Comparison of ENCODE assay signal across 15 cellular contexts in genomic region chr19:33260628-33261418, GRCh38. TPM values are rescaled to one million over a fixed set of nuclear protein-coding genes. Genes with fewer than 3 reads are reported as not detected.
DNase-seq lines count a peak whose midpoint lies in the region; ATAC-seq, FAIRE-seq and TF ChIP-seq lines count a peak whose summit lies in the region.
"Had no signal": no experiment of that assay in that cellular context is flagged by ENCODE, and none has a peak within 500 bp of the region (broad histone marks: within the 10 kb centered on the region; RNA-seq: fewer than 3 reads in every experiment).

No MANE protein-coding gene starts in this region.

- POLR2A ChIA-PET in activated CD8-positive, alpha-beta T cell treated with anti-CD3 and anti-CD28 coated beads, Interleukin-2, amount 10 ng/mL, durations not matched to agents 7 days and 5 days (lab: Charles Lee): interaction anchor here (1.1 kb wide), 1 partner anchor 20 kb away, joined by 3 read pairs; no protein-coding TSS in a partner anchor
- POLR2A ChIA-PET in HepG2 (lab: Yijun Ruan, JAX): interaction anchor here (1.1 to 1.7 kb wide), 3 partner anchors 12 to 39 kb away, joined by 3 to 5 read pairs (median 4); no protein-coding TSS in a partner anchor

- 38% methylated on average over 13 of the region's 24 CpGs for WGBS in HepG2 (ENCODE audit: low lambda C conversion rate)

- H3K36me3 ChIP-seq in HepG2 (replicated peaks in 1 of 2; ENCODE audit: control insufficient read depth in 1 of 2, insufficient read depth in 2 of 2, low read length in 2 of 2): no peaks in the 10 kb centered on the region

- TF ChIP-seq POLR2A in HepG2 (IDR thresholded peaks at IDR 0.05; ENCODE audit: insufficient read depth in 1 of 2, low read depth in 2 of 2, low read length in 2 of 2): no peak

- no peak overlapping the region for H3K4me2 ChIP-seq in HepG2 (ENCODE audit: low read depth, low read length)

- H3K9ac ChIP-seq in HepG2 (ENCODE audit: insufficient read depth, low read depth, low read length): no peak overlapping the region

- BruUV-seq in HepG2 (replicated peaks; lab: Mats Ljungman, UMichigan): no TSS peak

- no peak overlapping the region for H3K27ac ChIP-seq in HepG2 (ENCODE audit: extremely low read length, insufficient read depth, low read length)
- H3K27ac ChIP-seq: SK-N-MC had no signal

- H3K36me3 Mint-ChIP-seq in activated CD8-positive, alpha-beta T cell treated with anti-CD3 and anti-CD28 coated beads, Interleukin-2, amount 10 ng/mL, durations not matched to agents 7 days and 5 days (ENCODE audit: low read depth): no peaks in the 10 kb centered on the region
- H3K36me3 Mint-ChIP-seq in osteocyte (ENCODE audit: unreplicated experiment): no peaks in the 10 kb centered on the region
- H3K36me3 Mint-ChIP-seq in activated T-cell treated with anti-CD3 and anti-CD28 coated beads, Interleukin-2, amount 50 U/mL, for 72 hours (ENCODE audit: insufficient read depth in 2 of 2): no peaks in the 10 kb centered on the region

- TF ChIP-seq CTCF in HepG2 (CRISPR knock-in tag; IDR thresholded peaks at IDR 0.05) (no peak), osteocyte (IDR thresholded peaks at IDR 0.05) (no peak)

- peak overlapping the region; percentile 71 for H3K27ac Mint-ChIP-seq in activated CD8-positive, alpha-beta T cell treated with anti-CD3 and anti-CD28 coated beads, Interleukin-2, amount 10 ng/mL, durations not matched to agents 7 days and 5 days
- no peak overlapping the region for H3K27ac Mint-ChIP-seq in osteocyte (ENCODE audit: unreplicated experiment)
- no peak overlapping the region for H3K27ac Mint-ChIP-seq in activated T-cell treated with anti-CD3 and anti-CD28 coated beads, Interleukin-2, amount 50 U/mL, for 72 hours
- H3K27ac Mint-ChIP-seq: activated CD4-positive, alpha-beta T cell treated with anti-CD3 and anti-CD28 coated beads, Interleukin-2, amount 10 ng/mL, durations not matched to agents 24 days and 14 days had no signal

- DNase-seq in Ammon's horn (ENCODE audit: low spot score) (peak; percentile 65), KG1 (lab: John Stamatoyannopoulos, UW) (peak; percentile 73), HepG2 (ENCODE audit: low spot score) (no peak), NCI-H524 (lab: John Stamatoyannopoulos, UW) (no peak), NCI-H1436 (lab: John Stamatoyannopoulos, UW) (no peak), osteocyte (ENCODE audit: extremely low spot score, unreplicated experiment) (no peak)
- peak; percentile 40 for DNase-seq in activated CD8-positive, alpha-beta T cell treated with anti-CD3 and anti-CD28 coated beads, Interleukin-2, amount 10 ng/mL, durations not matched to agents 7 days and 5 days
- no peak for DNase-seq in activated T-cell treated with anti-CD3 and anti-CD28 coated beads, Interleukin-2, amount 50 U/mL, for 72 hours
- DNase-seq: activated CD4-positive, alpha-beta T cell treated with anti-CD3 and anti-CD28 coated beads, Interleukin-2, amount 10 ng/mL, durations not matched to agents 24 days and 14 days; NCI-H526 had no signal

- peak; percentile 77 for ATAC-seq in activated CD8-positive, alpha-beta T cell treated with anti-CD3 and anti-CD28 coated beads, Interleukin-2, amount 10 ng/mL, durations not matched to agents 7 days and 5 days
- ATAC-seq in HepG2: peak; percentile 14; the same call in 2 of the 3 replicates
- ATAC-seq in activated T-cell treated with anti-CD3 and anti-CD28 coated beads, Interleukin-2, amount 50 U/mL, for 72 hours (replicated peaks in 1 of 2): no peak

- CTCF ChIA-PET in activated CD8-positive, alpha-beta T cell treated with anti-CD3 and anti-CD28 coated beads, Interleukin-2, amount 10 ng/mL, durations not matched to agents 7 days and 5 days (lab: Charles Lee): interaction anchor here (1.0 to 1.1 kb wide), 2 partner anchors 113 to 146 kb away, joined by 3 read pairs; partner anchors contain the start of gene CEBPG
- CTCF ChIA-PET in HepG2 (lab: Yijun Ruan, JAX; ENCODE audit: low intra/inter-chr PET ratio, low total read pairs): no interaction called here

- H3K4me1 ChIP-seq in HepG2 (ENCODE audit: insufficient read depth, low read length): peaks cover 40% of the 10 kb centered on the region

- no peak overlapping the region; a peak in 1 of 6 replicates for H3K4me3 ChIP-seq in HepG2 (replicated peaks in 1 of 3; ENCODE audit: insufficient read depth in 1 of 3, low read depth in 2 of 3, low read length in 3 of 3)
- H3K4me3 ChIP-seq: SK-N-MC had no signal

- H2AFZ ChIP-seq in HepG2 (ENCODE audit: low read length): no peak overlapping the region

- peak overlapping the region; percentile 10 for H3K4me3 Mint-ChIP-seq in activated CD8-positive, alpha-beta T cell treated with anti-CD3 and anti-CD28 coated beads, Interleukin-2, amount 10 ng/mL, durations not matched to agents 7 days and 5 days
- no peak overlapping the region for H3K4me3 Mint-ChIP-seq in osteocyte (ENCODE audit: unreplicated experiment)
- H3K4me3 Mint-ChIP-seq in activated T-cell treated with anti-CD3 and anti-CD28 coated beads, Interleukin-2, amount 50 U/mL, for 72 hours: no peak overlapping the region
- H3K4me3 Mint-ChIP-seq: activated CD4-positive, alpha-beta T cell treated with anti-CD3 and anti-CD28 coated beads, Interleukin-2, amount 10 ng/mL, durations not matched to agents 24 days and 14 days had no signal

- intact Hi-C loops in HepG2 (cut with micrococcal nuclease; ENCODE audit: unreplicated experiment): no loop called here

- H3K4me1 Mint-ChIP-seq in activated CD8-positive, alpha-beta T cell treated with anti-CD3 and anti-CD28 coated beads, Interleukin-2, amount 10 ng/mL, durations not matched to agents 7 days and 5 days (ENCODE audit: low read depth): peaks cover 23% of the 10 kb centered on the region
- H3K4me1 Mint-ChIP-seq in osteocyte (ENCODE audit: unreplicated experiment): no peaks in the 10 kb centered on the region
- H3K4me1 Mint-ChIP-seq in activated T-cell treated with anti-CD3 and anti-CD28 coated beads, Interleukin-2, amount 50 U/mL, for 72 hours (ENCODE audit: low read depth): peaks cover 15% of the 10 kb centered on the region

- H3K79me2 ChIP-seq in HepG2 (ENCODE audit: insufficient read depth, low read length): no peaks in the 10 kb centered on the region

- peaks cover 8% of the 10 kb centered on the region for H3K27me3 Mint-ChIP-seq in activated CD8-positive, alpha-beta T cell treated with anti-CD3 and anti-CD28 coated beads, Interleukin-2, amount 10 ng/mL, durations not matched to agents 7 days and 5 days (ENCODE audit: low read depth)
- H3K27me3 Mint-ChIP-seq in osteocyte (ENCODE audit: unreplicated experiment): no peaks in the 10 kb centered on the region
- peaks cover 31% of the 10 kb centered on the region for H3K27me3 Mint-ChIP-seq in activated T-cell treated with anti-CD3 and anti-CD28 coated beads, Interleukin-2, amount 50 U/mL, for 72 hours (ENCODE audit: low read depth)

- TF ChIP-seq RAD21 in HepG2 (CRISPR knock-in tag; IDR thresholded peaks at IDR 0.05): no peak

- H3K9me3 Mint-ChIP-seq in activated CD8-positive, alpha-beta T cell treated with anti-CD3 and anti-CD28 coated beads, Interleukin-2, amount 10 ng/mL, durations not matched to agents 7 days and 5 days (ENCODE audit: insufficient read depth): no peaks in the 10 kb centered on the region
- no peaks in the 10 kb centered on the region for H3K9me3 Mint-ChIP-seq in osteocyte (ENCODE audit: unreplicated experiment)
- peaks cover 0 to 1% of the 10 kb centered on the region in 2 donors for H3K9me3 Mint-ChIP-seq in activated T-cell treated with anti-CD3 and anti-CD28 coated beads, Interleukin-2, amount 50 U/mL, for 72 hours

- H3K9me3 ChIP-seq in HepG2 (ENCODE audit: low read length): peaks cover 5% of the 10 kb centered on the region

- TF ChIP-seq EP300 in HepG2 (IDR thresholded peaks at IDR 0.05; ENCODE audit: low read depth in 2 of 2, low read length in 2 of 2) (no peak), HepG2 (CRISPR knock-in tag; IDR thresholded peaks at IDR 0.05; ENCODE audit: borderline replicate concordance) (no peak)

- FAIRE-seq in HepG2 (lab: Jason Lieb, UNC): no peak

- H3K27me3 ChIP-seq in HepG2 (ENCODE audit: control insufficient read depth in 1 of 2, insufficient read depth in 2 of 2, low read length in 2 of 2): peaks cover 0 to 10% of the 10 kb centered on the region in 2 experiments; a peak in 3 of 5 replicates

- H4K20me1 ChIP-seq in HepG2 (ENCODE audit: insufficient read depth, low read length): no peaks in the 10 kb centered on the region

- in situ Hi-C loops in HepG2 (cut with HindIII; ENCODE audit: extremely low pct_ligation_motif_present, low pct_unique_long_range_greater_than_20kb): no loop called here

RNA-seq across cellular contexts. Expression of gene SLC7A10, which starts 35.2 kb away (rescaled TPM):
- total RNA-seq in activated CD8-positive, alpha-beta T cell treated with anti-CD3 and anti-CD28 coated beads, Interleukin-2, amount 10 ng/mL, durations not matched to agents 7 days and 5 days: not detected
- 0.41 and 2.2 TPM in 2 replicates for total RNA-seq in HepG2 (2016; rRNA removed; fragmentation: Illumina TruSeq; extraction: Trizol)
- total RNA-seq in HepG2 (2016; cell fraction: cytosol; rRNA removed; fragmentation: Illumina TruSeq; extraction: Trizol; ENCODE audit: low read depth): 2.6 and 2.7 TPM in 2 replicates
- 0.51 and 1.7 TPM in 2 replicates for total RNA-seq in HepG2 (2016; cell fraction: insoluble cytoplasmic fraction; rRNA removed; fragmentation: Illumina TruSeq; extraction: Trizol)
- total RNA-seq in HepG2 (2016; cell fraction: membrane; rRNA removed; fragmentation: Illumina TruSeq; extraction: Trizol): 1.5 and 1.7 TPM in 2 replicates
- 1.7 and 2.4 TPM in 2 replicates for total RNA-seq in HepG2 (2016; cell fraction: nucleus; rRNA removed; fragmentation: Illumina TruSeq; extraction: Trizol)
- polyA plus RNA-seq in HepG2 (2011; rRNA removed): 1.1 TPM in 2 replicates
- 0.85 and 1.0 TPM in 2 replicates for polyA plus RNA-seq in HepG2 (2011; cell fraction: cytosol; rRNA removed)
- 4.6 and 6.0 TPM in 2 replicates for polyA plus RNA-seq in HepG2 (2011; cell fraction: nucleus; rRNA removed)
- 0.63 and 0.66 TPM in 2 replicates for polyA plus RNA-seq in HepG2 (2012)
- 2.1 and 2.7 TPM in 2 replicates for polyA plus RNA-seq in HepG2 (2016; cell fraction: cytosol; fragmentation: Illumina TruSeq; extraction: Trizol; ENCODE audit: low read depth)
- 1.1 and 1.2 TPM in 2 replicates for polyA plus RNA-seq in HepG2 (2016; cell fraction: insoluble cytoplasmic fraction; fragmentation: Illumina TruSeq; extraction: Trizol; ENCODE audit: low read depth)
- polyA plus RNA-seq in HepG2 (2016; cell fraction: membrane; fragmentation: Illumina TruSeq; extraction: Trizol; ENCODE audit: low read depth): 2.4 and 2.6 TPM in 2 replicates
- polyA plus RNA-seq in HepG2 (2016; cell fraction: nucleus; fragmentation: Illumina TruSeq; extraction: Trizol; ENCODE audit: insufficient read depth, low read depth): 5.9 and 6.0 TPM in 2 replicates
- polyA minus RNA-seq in HepG2 (2011; rRNA and poly(A)+ RNA removed; ENCODE audit: low replicate concordance): 1.7 TPM in 1 of 2 replicates, not detected in the other
- 0.35 and 0.40 TPM in 2 replicates for polyA minus RNA-seq in HepG2 (2011; cell fraction: cytosol; rRNA and poly(A)+ RNA removed)
- polyA minus RNA-seq in HepG2 (2011; cell fraction: nucleus; rRNA and poly(A)+ RNA removed): 0.62 and 0.64 TPM in 2 replicates
- total RNA-seq in osteocyte: not detected in 2 replicates
- not detected for total RNA-seq in activated T-cell treated with anti-CD3 and anti-CD28 coated beads, Interleukin-2, amount 50 U/mL, for 72 hours
- total RNA-seq: activated CD4-positive, alpha-beta T cell treated with anti-CD3 and anti-CD28 coated beads, Interleukin-2, amount 10 ng/mL, durations not matched to agents 24 days and 14 days; chondrocyte; fibroblast of lung; M059J had no signal
- polyA plus RNA-seq: AG04450, fibroblast of lung had no signal

RNA-seq across cellular contexts. Expression of gene CEBPA, which starts 41.5 kb away (rescaled TPM):
- under 1 TPM in 1 of 2 experiments, not detected in 1; 0.11 TPM for total RNA-seq in activated CD8-positive, alpha-beta T cell treated with anti-CD3 and anti-CD28 coated beads, Interleukin-2, amount 10 ng/mL, durations not matched to agents 7 days and 5 days
- total RNA-seq in HepG2 (2016; rRNA removed; fragmentation: Illumina TruSeq; extraction: Trizol) (99.9 and 103 TPM in 2 replicates), osteocyte (0.86 and 1.4 TPM in 2 replicates)
- total RNA-seq in HepG2 (2016; cell fraction: cytosol; rRNA removed; fragmentation: Illumina TruSeq; extraction: Trizol; ENCODE audit: low read depth): 28.5 and 32.0 TPM in 2 replicates
- 99.3 and 101 TPM in 2 replicates for total RNA-seq in HepG2 (2016; cell fraction: insoluble cytoplasmic fraction; rRNA removed; fragmentation: Illumina TruSeq; extraction: Trizol)
- total RNA-seq in HepG2 (2016; cell fraction: membrane; rRNA removed; fragmentation: Illumina TruSeq; extraction: Trizol): 88.0 and 107 TPM in 2 replicates
- total RNA-seq in HepG2 (2016; cell fraction: nucleus; rRNA removed; fragmentation: Illumina TruSeq; extraction: Trizol): 47.4 and 51.4 TPM in 2 replicates
- polyA plus RNA-seq in HepG2 (2011; rRNA removed): 24.8 and 35.0 TPM in 2 replicates
- polyA plus RNA-seq in HepG2 (2011; cell fraction: cytosol; rRNA removed): 40.5 and 42.6 TPM in 2 replicates
- polyA plus RNA-seq in HepG2 (2011; cell fraction: nucleus; rRNA removed): 17.3 and 19.3 TPM in 2 replicates
- polyA plus RNA-seq in HepG2 (2012): 22.3 and 27.0 TPM in 2 replicates
- polyA plus RNA-seq in HepG2 (2016; cell fraction: cytosol; fragmentation: Illumina TruSeq; extraction: Trizol; ENCODE audit: low read depth): 23.5 and 27.9 TPM in 2 replicates
- polyA plus RNA-seq in HepG2 (2016; cell fraction: insoluble cytoplasmic fraction; fragmentation: Illumina TruSeq; extraction: Trizol; ENCODE audit: low read depth): 121 and 123 TPM in 2 replicates
- polyA plus RNA-seq in HepG2 (2016; cell fraction: membrane; fragmentation: Illumina TruSeq; extraction: Trizol; ENCODE audit: low read depth): 68.7 and 77.8 TPM in 2 replicates
- polyA plus RNA-seq in HepG2 (2016; cell fraction: nucleus; fragmentation: Illumina TruSeq; extraction: Trizol; ENCODE audit: insufficient read depth, low read depth): 76.4 and 86.3 TPM in 2 replicates
- polyA minus RNA-seq in HepG2 (2011; rRNA and poly(A)+ RNA removed; ENCODE audit: low replicate concordance): 4.5 and 45.0 TPM in 2 replicates
- 25.4 and 32.4 TPM in 2 replicates for polyA minus RNA-seq in HepG2 (2011; cell fraction: cytosol; rRNA and poly(A)+ RNA removed)
- 15.6 and 18.2 TPM in 2 replicates for polyA minus RNA-seq in HepG2 (2011; cell fraction: nucleus; rRNA and poly(A)+ RNA removed)
- total RNA-seq in activated T-cell treated with anti-CD3 and anti-CD28 coated beads, Interleukin-2, amount 50 U/mL, for 72 hours: 1 to 10 TPM in 1 of 2 donors, under 1 TPM in 1; 0.82 to 1.0 TPM
- total RNA-seq: M059J had no signal
- polyA plus RNA-seq: fibroblast of lung had no signal

Comparison
In these comparisons a context has a peak if more than half of its experiments do, and no peak if none do; other contexts are left out.
1. DNase-seq: peak in Ammon's horn (single experiment), KG1 (single experiment) and activated CD8-positive, alpha-beta T cell treated with anti-CD3 and anti-CD28 coated beads, Interleukin-2, amount 10 ng/mL, durations not matched to agents 7 days and 5 days (single experiment); none in HepG2 (single experiment), NCI-H524 (0 of 2), NCI-H1436 (single experiment), osteocyte (single experiment) and activated T-cell treated with anti-CD3 and anti-CD28 coated beads, Interleukin-2, amount 50 U/mL, for 72 hours (0 of 2).
2. ATAC-seq: peak in activated CD8-positive, alpha-beta T cell treated with anti-CD3 and anti-CD28 coated beads, Interleukin-2, amount 10 ng/mL, durations not matched to agents 7 days and 5 days (single experiment) and HepG2 (single experiment); none in activated T-cell treated with anti-CD3 and anti-CD28 coated beads, Interleukin-2, amount 50 U/mL, for 72 hours (0 of 2).
3. RNA of gene CEBPA, which starts 41.5 kb away (total RNA-seq): 28.5 to 107 TPM in HepG2; 0.82 to 1.0 TPM in activated T-cell treated with anti-CD3 and anti-CD28 coated beads, Interleukin-2, amount 50 U/mL, for 72 hours, 0.86 to 1.4 TPM in osteocyte and 0.11 TPM in activated CD8-positive, alpha-beta T cell treated with anti-CD3 and anti-CD28 coated beads, Interleukin-2, amount 10 ng/mL, durations not matched to agents 7 days and 5 days; every median in the first group is over 10 times any median in the second.